ENCODE assay signal across 1 cellular context in the genomic region with DNA sequence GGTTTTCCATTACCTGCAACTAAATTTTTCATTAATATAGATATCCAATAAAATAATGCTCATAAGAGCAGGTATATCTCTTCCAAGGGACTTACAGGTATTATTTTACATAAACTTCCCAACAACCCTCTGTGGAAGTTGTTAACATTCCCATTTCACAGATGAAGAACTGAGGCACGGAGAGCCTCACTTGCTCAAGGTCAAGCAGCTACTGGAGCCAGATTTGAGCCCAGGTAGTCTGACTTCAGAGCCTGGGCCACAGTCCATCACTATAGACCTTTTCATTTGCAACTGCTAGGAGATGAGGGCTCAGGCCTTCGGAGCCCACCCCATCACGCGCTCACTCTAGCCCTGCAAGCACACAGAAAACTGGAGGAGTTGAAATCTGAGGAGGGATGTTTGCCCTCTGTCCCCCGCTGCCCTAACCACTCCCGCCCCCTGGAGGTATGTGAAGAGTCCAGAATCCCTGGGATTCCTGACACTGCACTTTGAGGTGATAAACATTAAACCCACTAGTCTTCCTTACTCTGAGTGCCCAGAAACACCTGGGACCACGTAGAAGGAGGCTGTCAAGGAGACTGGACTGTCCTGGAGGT.
TF ChIP-seq lines count a peak whose summit lies in the region.

No MANE protein-coding gene starts in this region.

TF ChIP-seq in HCT116, 20 proteins besides CTCF, POLR2A, EP300 and RAD21:
- TF ChIP-seq CEBPB (IDR thresholded peaks at IDR 0.05; ENCODE audit: low read depth) (no peak), TCF7L2 (IDR thresholded peaks at IDR 0.05; ENCODE audit: borderline replicate concordance, extremely low read depth, insufficient read depth, insufficient read length) (no peak), SRF (IDR thresholded peaks at IDR 0.05; ENCODE audit: low read depth) (no peak), POLR2AphosphoS5 (IDR thresholded peaks at IDR 0.05; ENCODE audit: low read depth, low read length) (no peak), ELF1 (IDR thresholded peaks at IDR 0.05; ENCODE audit: borderline replicate concordance, low read depth) (no peak), ZNF274 (IDR thresholded peaks at IDR 0.05; ENCODE audit: low read depth, low read length) (no peak), YY1 (IDR thresholded peaks at IDR 0.05; ENCODE audit: extremely low read depth, insufficient replicate concordance, low read depth, low read length) (no peak), MAX (IDR thresholded peaks at IDR 0.05) (no peak), SP1 (IDR thresholded peaks at IDR 0.05; ENCODE audit: low read depth) (no peak), ZFX (IDR thresholded peaks at IDR 0.05) (no peak)
- TF ChIP-seq, protein P1, sequence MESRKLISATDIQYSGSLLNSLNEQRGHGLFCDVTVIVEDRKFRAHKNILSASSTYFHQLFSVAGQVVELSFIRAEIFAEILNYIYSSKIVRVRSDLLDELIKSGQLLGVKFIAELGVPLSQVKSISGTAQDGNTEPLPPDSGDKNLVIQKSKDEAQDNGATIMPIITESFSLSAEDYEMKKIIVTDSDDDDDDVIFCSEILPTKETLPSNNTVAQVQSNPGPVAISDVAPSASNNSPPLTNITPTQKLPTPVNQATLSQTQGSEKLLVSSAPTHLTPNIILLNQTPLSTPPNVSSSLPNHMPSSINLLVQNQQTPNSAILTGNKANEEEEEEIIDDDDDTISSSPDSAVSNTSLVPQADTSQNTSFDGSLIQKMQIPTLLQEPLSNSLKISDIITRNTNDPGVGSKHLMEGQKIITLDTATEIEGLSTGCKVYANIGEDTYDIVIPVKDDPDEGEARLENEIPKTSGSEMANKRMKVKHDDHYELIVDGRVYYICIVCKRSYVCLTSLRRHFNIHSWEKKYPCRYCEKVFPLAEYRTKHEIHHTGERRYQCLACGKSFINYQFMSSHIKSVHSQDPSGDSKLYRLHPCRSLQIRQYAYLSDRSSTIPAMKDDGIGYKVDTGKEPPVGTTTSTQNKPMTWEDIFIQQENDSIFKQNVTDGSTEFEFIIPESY (IDR thresholded peaks at IDR 0.05; ENCODE audit: extremely low read depth, insufficient replicate concordance, low read length), result no peak
